In genomic region chr2:1721706-1722483, GRCh38 we compare ENCODE assay signal across 11 cellular contexts. TPM values are rescaled to one million over a fixed set of nuclear protein-coding genes. Genes with fewer than 3 reads are reported as not detected.
DNase-seq lines count a peak whose midpoint lies in the region; ATAC-seq, FAIRE-seq and TF ChIP-seq lines count a peak whose summit lies in the region.
"Had no signal": no experiment of that assay in that cellular context is flagged by ENCODE, and none has a peak within 500 bp of the region (broad histone marks: within the 10 kb centered on the region; RNA-seq: fewer than 3 reads in every experiment).

No MANE protein-coding gene starts in this region.

- in situ Hi-C loops in HAP-1 (cut with MboI; ENCODE audit: low sequenced_read_pairs) = no loop called here

- TF ChIP-seq POLR2A in A549 (IDR thresholded peaks at IDR 0.05; ENCODE audit: low read length) (no peak), esophagus squamous epithelium (IDR thresholded peaks at IDR 0.05) (no peak)

- H3K4me3 Mint-ChIP-seq in naive thymus-derived CD4-positive, alpha-beta T cell = no peak overlapping the region
- H3K4me3 Mint-ChIP-seq: activated B cell treated with CpG ODN at 0.5 μM for 24 hours had no signal

- H3K4me1 Mint-ChIP-seq in naive thymus-derived CD4-positive, alpha-beta T cell = no peaks in the 10 kb centered on the region
- H3K4me1 Mint-ChIP-seq: activated B cell treated with CpG ODN at 0.5 μM for 24 hours had no signal

- no peaks in the 10 kb centered on the region for H3K36me3 Mint-ChIP-seq in naive thymus-derived CD4-positive, alpha-beta T cell

- FAIRE-seq in A549 (lab: Jason Lieb, UNC) = no peak
- peak; percentile 73 for FAIRE-seq in RCC 7860 (lab: Jason Lieb, UNC)
- FAIRE-seq: colon had no signal

- TF ChIP-seq CTCF in A549 (IDR thresholded peaks at IDR 0.05) = no peak
- TF ChIP-seq CTCF in esophagus squamous epithelium (IDR thresholded peaks at IDR 0.05) = no peak

- POLR2A ChIA-PET in A549 (lab: Yijun Ruan, JAX) = no interaction called here
- POLR2A ChIA-PET in naive thymus-derived CD4-positive, alpha-beta T cell (lab: Charles Lee) = no interaction called here

- H3K27ac ChIP-seq in A549 (peak overlapping the region in 1 of 2 experiments; percentile 55; a peak in 3 of 6 replicates), esophagus squamous epithelium (peak overlapping the region; percentile 59 to 88 (median 77))
- no peak overlapping the region for H3K27ac ChIP-seq in naive thymus-derived CD4-positive, alpha-beta T cell (ENCODE audit: low read depth, low read length)

- TF ChIP-seq EP300 in A549 (IDR thresholded peaks at IDR 0.05) = no peak

- DNase-seq in A549 (ENCODE audit: low read depth in 1 of 2, low spot score in 1 of 2) (no peak), RCC 7860 (ENCODE audit: low spot score) (peak; percentile 97), esophagus squamous epithelium (lab: John Stamatoyannopoulos, UW) (no peak), myocyte (ENCODE audit: low read depth) (peak; percentile 69), HAP-1 (ENCODE audit: low spot score in 2 of 2) (no peak), inferior parietal cortex (ENCODE audit: extremely low spot score) (no peak)
- no peak for DNase-seq in naive thymus-derived CD4-positive, alpha-beta T cell
- DNase-seq: activated B cell treated with CpG ODN at 0.5 μM for 24 hours, AML-193 had no signal

- CTCF ChIA-PET in A549 (lab: Yijun Ruan, JAX) = no interaction called here
- CTCF ChIA-PET in naive thymus-derived CD4-positive, alpha-beta T cell (lab: Charles Lee) = no interaction called here

- WGBS in A549 (ENCODE audit: missing lambda C conversion rate) = 49% methylated on average over 16 of the region's 16 CpGs
- 33 to 44% methylated on average over 14 to 15 of the region's 16 CpGs for WGBS in esophagus squamous epithelium, 2 donors

- H3K4me2 ChIP-seq in A549 = peak overlapping the region; percentile 47

- H3K9me3 ChIP-seq in A549 = no peaks in the 10 kb centered on the region
- no peaks in the 10 kb centered on the region for H3K9me3 ChIP-seq in esophagus squamous epithelium
- H3K9me3 ChIP-seq in HAP-1 = no peaks in the 10 kb centered on the region
- H3K9me3 ChIP-seq in naive thymus-derived CD4-positive, alpha-beta T cell (ENCODE audit: control insufficient read depth in 2 of 3, low read length in 3 of 3) = no peaks in the 10 kb centered on the region

- H3K9me3 Mint-ChIP-seq in naive thymus-derived CD4-positive, alpha-beta T cell = peaks cover 0 to 11% (median 0%) of the 10 kb centered on the region in 11 donors
- H3K9me3 Mint-ChIP-seq: activated B cell treated with CpG ODN at 0.5 μM for 24 hours had no signal

- H3K4me1 ChIP-seq in A549 (peaks cover 11% of the 10 kb centered on the region), esophagus squamous epithelium (peaks cover 3 to 42% (median 9%) of the 10 kb centered on the region in 3 donors), HAP-1 (no peaks in the 10 kb centered on the region)
- H3K4me1 ChIP-seq in naive thymus-derived CD4-positive, alpha-beta T cell (ENCODE audit: control insufficient read depth in 2 of 2, insufficient read depth in 2 of 2, low read length in 2 of 2) = no peaks in the 10 kb centered on the region

- H3K36me3 ChIP-seq in esophagus squamous epithelium = no peaks in the 10 kb centered on the region
- H3K36me3 ChIP-seq in HAP-1 (replicated peaks) = no peaks in the 10 kb centered on the region
- no peaks in the 10 kb centered on the region for H3K36me3 ChIP-seq in naive thymus-derived CD4-positive, alpha-beta T cell (ENCODE audit: control insufficient read depth in 2 of 3, insufficient read depth in 3 of 3, low read length in 3 of 3)

- no peak overlapping the region for H3K27ac Mint-ChIP-seq in naive thymus-derived CD4-positive, alpha-beta T cell
- H3K27ac Mint-ChIP-seq: activated B cell treated with CpG ODN at 0.5 μM for 24 hours had no signal

- H3K27me3 ChIP-seq in esophagus squamous epithelium = peaks cover 0 to 14% (median 0%) of the 10 kb centered on the region in 4 donors
- no peaks in the 10 kb centered on the region for H3K27me3 ChIP-seq in HAP-1 (ENCODE audit: low read depth)
- no peaks in the 10 kb centered on the region for H3K27me3 ChIP-seq in naive thymus-derived CD4-positive, alpha-beta T cell (ENCODE audit: control insufficient read depth in 2 of 2, insufficient read depth in 2 of 2, low read length in 2 of 2)

- peaks cover 0 to 8% (median 0%) of the 10 kb centered on the region in 5 donors for H3K27me3 Mint-ChIP-seq in naive thymus-derived CD4-positive, alpha-beta T cell
- H3K27me3 Mint-ChIP-seq: activated B cell treated with CpG ODN at 0.5 μM for 24 hours had no signal

- H3K4me3 ChIP-seq in A549 (no peak overlapping the region), esophagus squamous epithelium (peak overlapping the region in 1 of 4 donors; percentile 34), HAP-1 (no peak overlapping the region)
- no peak overlapping the region for H3K4me3 ChIP-seq in naive thymus-derived CD4-positive, alpha-beta T cell (ENCODE audit: low read length)

- ATAC-seq in A549 (peak in 1 of 2 experiments; percentile 50; a peak in 3 of 6 replicates), HG03097 (IDR thresholded peaks at IDR 0.05; ENCODE audit: low FRiP score, unreplicated experiment) (no peak)
- no peak for ATAC-seq in naive thymus-derived CD4-positive, alpha-beta T cell

- intact Hi-C loops in esophagus squamous epithelium (cut with DNase I) = no loop called here
- intact Hi-C loops in naive thymus-derived CD4-positive, alpha-beta T cell (cut with micrococcal nuclease) = no loop called here

- TF ChIP-seq RAD21 in A549 (conservative IDR thresholded peaks at IDR 0.05 in 1 of 2, IDR thresholded peaks at IDR 0.05 in 1 of 2) = no peak

TF ChIP-seq in A549, 52 proteins besides CTCF, POLR2A, EP300 and RAD21 (continues in another document):
- TF ChIP-seq CBX2 (IDR thresholded peaks at IDR 0.05; ENCODE audit: borderline replicate concordance, low read depth) (no peak), ATOH8 (CRISPR knock-in tag; IDR thresholded peaks at IDR 0.05; ENCODE audit: low read depth) (no peak), CEBPB (IDR thresholded peaks at IDR 0.05) (no peak), CHD4 (IDR thresholded peaks at IDR 0.05; ENCODE audit: borderline replicate concordance) (no peak), FOSB (CRISPR knock-in tag; IDR thresholded peaks at IDR 0.05) (no peak), HDAC2 (IDR thresholded peaks at IDR 0.05) (no peak), NR3C1 (IDR thresholded peaks at IDR 0.05) (no peak), E2F6 (IDR thresholded peaks at IDR 0.05; ENCODE audit: borderline replicate concordance, low read depth) (no peak), FOXS1 (CRISPR knock-in tag; IDR thresholded peaks at IDR 0.05) (no peak), BHLHE40 (IDR thresholded peaks at IDR 0.05; ENCODE audit: low read depth, low read length) (no peak), PHF8 (IDR thresholded peaks at IDR 0.05; ENCODE audit: borderline replicate concordance, low read depth) (no peak), POLR2AphosphoS2 (conservative IDR thresholded peaks at IDR 0.05; ENCODE audit: low read length) (no peak), RNF2 (IDR thresholded peaks at IDR 0.05; ENCODE audit: borderline replicate concordance, low read depth) (no peak), RARB (CRISPR knock-in tag; IDR thresholded peaks at IDR 0.05) (no peak), ELK1 (IDR thresholded peaks at IDR 0.05; ENCODE audit: low read depth, low read length) (no peak)

RNA-seq across cellular contexts. Expression of gene PXDN, which starts 22.4 kb away (rescaled TPM):
- polyA plus RNA-seq in A549 (2011; rRNA removed) (3.7 and 5.3 TPM in 2 replicates), A549 (2017; fragmentation: RNase III; extraction: RNeasy Plus Mini Kit Qiagen cat#74134 plus additional on column Dnase treatment) (5.5 to 8.9 TPM (median 7.3 TPM) in 3 replicates)
- polyA plus RNA-seq in A549 (2012; cell fraction: cytosol; rRNA removed) = 3.5 and 3.6 TPM in 2 replicates
- 13.1 and 14.0 TPM in 2 replicates for polyA plus RNA-seq in A549 (2012; cell fraction: nucleus; rRNA removed)
- 3.3 and 4.9 TPM in 2 replicates for polyA minus RNA-seq in A549 (2011; rRNA and poly(A)+ RNA removed)
- total RNA-seq in esophagus squamous epithelium (10 to 100 TPM in 1 of 4 donors, 1 to 10 TPM in 2, under 1 TPM in 1; 0.72 to 10.9 (median 5.9) TPM), myocyte (52.7 and 69.3 TPM in 2 replicates)
- 212 TPM for polyA plus RNA-seq in myocyte (2012)
- total RNA-seq in naive thymus-derived CD4-positive, alpha-beta T cell = 1 to 10 TPM in 1 of 5 experiments, under 1 TPM in 1, not detected in 3; 0.47 to 3.1 TPM
- 1 to 10 TPM in 1 of 2 donors, under 1 TPM in 1; 0.74 to 1.3 TPM for polyA plus RNA-seq in naive thymus-derived CD4-positive, alpha-beta T cell

Comparison
In these comparisons a context has a peak if more than half of its experiments do, and no peak if none do; other contexts are left out.
1. DNase-seq: peak in RCC 7860 (single experiment) and myocyte (single experiment); none in A549 (0 of 2), esophagus squamous epithelium (single experiment), HAP-1 (0 of 2), naive thymus-derived CD4-positive, alpha-beta T cell (0 of 9) and inferior parietal cortex (single experiment).